28 cellular contexts compared by ENCODE assay signal in genomic region chr2:148161909-148162308, GRCh38.
"Had no signal": no experiment of that assay in that cellular context is flagged by ENCODE, and none has a peak within 500 bp of the region (broad histone marks: within the 10 kb centered on the region; RNA-seq: fewer than 3 reads in every experiment).

No MANE protein-coding gene starts in this region.

- H3K4me3 ChIP-seq: ascending aorta, body of pancreas, SK-N-MC had no signal

- DNase-seq: activated B cell treated with CpG ODN at 0.5 μM for 24 hours; activated CD4-positive, alpha-beta memory T cell treated with anti-CD3 and anti-CD28 coated beads for 36 hours; activated CD4-positive, alpha-beta T cell treated with anti-CD3 and anti-CD28 coated beads, Interleukin-2, amount 10 ng/mL, durations not matched to agents 7 days and 5 days; activated CD8-positive, alpha-beta memory T cell treated with anti-CD3 and anti-CD28 coated beads for 24 hours; activated effector memory CD4-positive, alpha-beta T cell treated with anti-CD3 and anti-CD28 coated beads, Interleukin-2, amount 50 U/mL, for 16 hours; activated naive CD4-positive, alpha-beta T cell treated with Interleukin-2 at 50 U/mL for 16 hours; activated naive CD8-positive, alpha-beta T cell treated with anti-CD3 and anti-CD28 coated beads, Interleukin-2, amount 50 U/mL, for 24 hours; activated T-cell treated with anti-CD3 and anti-CD28 coated beads, Interleukin-2, amount 50 U/mL, for 4 hours; amniotic stem cell; body of pancreas; central memory CD4-positive, alpha-beta T cell; Kasumi-1; KBM-7; NCI-H1105 treated with DMSO at 0.1 percent for 48 hours; NCI-H1436 treated with DMSO at 0.1 percent for 48 hours; NCI-H187; NCI-H2081; NCI-H446; NCI-H524 treated with DMSO at 0.1 percent for 48 hours; NCI-H748 treated with DMSO at 0.1 percent for 48 hours; PC-3; SIG-M5; T-cell; T-helper 2 cell; T1000 had no signal

- H3K27me3 ChIP-seq: ascending aorta, body of pancreas had no signal

- H3K9me3 ChIP-seq: ascending aorta, body of pancreas had no signal

- H3K27ac ChIP-seq: ascending aorta, body of pancreas, SK-N-MC had no signal

- H3K4me1 ChIP-seq: ascending aorta, body of pancreas had no signal

- FAIRE-seq: bronchial epithelial cell had no signal

- H3K36me3 ChIP-seq: ascending aorta had no signal
